8 cellular contexts compared by ENCODE assay signal in the genomic region with DNA sequence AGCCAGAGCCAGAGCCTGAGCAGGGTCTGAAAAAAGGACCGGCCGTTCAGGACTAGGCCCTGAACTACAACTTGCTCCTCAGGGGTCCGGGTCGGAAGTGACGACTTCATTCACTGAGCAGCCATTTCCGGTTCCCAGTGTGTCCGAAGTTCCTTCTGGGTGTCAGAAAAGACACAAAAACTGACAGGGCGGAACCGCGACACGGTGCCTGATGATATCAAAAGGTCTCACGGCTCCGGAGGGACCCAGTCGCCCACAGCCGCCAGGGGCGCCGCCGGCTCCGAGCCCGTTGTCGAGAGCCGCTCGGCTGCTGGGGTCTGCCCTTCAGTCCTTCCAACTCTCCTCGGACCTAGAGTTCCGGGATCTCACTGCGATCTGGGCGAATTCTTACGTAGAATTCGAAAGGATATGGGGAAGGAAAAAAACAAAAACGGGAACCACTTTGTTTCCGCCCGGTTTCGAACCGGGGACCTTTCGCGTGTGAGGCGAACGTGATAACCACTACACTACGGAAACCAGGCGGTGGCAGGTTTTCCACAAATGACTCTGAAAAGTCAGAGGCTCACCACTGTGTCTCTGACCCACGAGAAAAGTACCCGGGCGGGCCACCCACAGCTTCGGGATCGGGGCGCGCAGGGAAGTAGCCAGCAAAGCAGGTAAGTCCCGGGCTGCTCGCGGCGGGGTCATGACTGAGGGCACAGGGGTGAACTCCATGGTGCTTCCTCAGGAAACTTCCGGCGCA. TPM values are rescaled to one million over a fixed set of nuclear protein-coding genes. Genes with fewer than 3 reads are reported as not detected.
DNase-seq lines count a peak whose midpoint lies in the region; ATAC-seq and TF ChIP-seq lines count a peak whose summit lies in the region.

No MANE protein-coding gene starts in this region.

- H3K9me3 ChIP-seq in breast epithelium (no peaks in the 10 kb centered on the region), iPS-20b (ENCODE audit: insufficient read depth, low read depth, low read length) (no peaks in the 10 kb centered on the region)

- CTCF ChIA-PET in AG04449 (lab: Yijun Ruan, JAX) = interaction anchor here (1.1 kb wide), 1 partner anchor 9 kb away, joined by 4 read pairs; no protein-coding TSS in a partner anchor

- ATAC-seq in GM18868 (IDR thresholded peaks at IDR 0.05; ENCODE audit: unreplicated experiment) (peak; percentile 81), HG03103 (IDR thresholded peaks at IDR 0.05; ENCODE audit: low read depth, unreplicated experiment) (peak; percentile 55)

- H3K27me3 ChIP-seq in breast epithelium = no peaks in the 10 kb centered on the region
- peaks cover 10% of the 10 kb centered on the region for H3K27me3 ChIP-seq in iPS-20b (ENCODE audit: insufficient read depth, low read length)

- H3K27ac ChIP-seq in VCaP = peak overlapping the region; percentile 95
- H3K27ac ChIP-seq in breast epithelium = peak overlapping the region; percentile 98 to 100
- H3K27ac ChIP-seq in iPS-20b (ENCODE audit: low read length) = peak overlapping the region; percentile 63
- H3K27ac ChIP-seq in skin epidermis = peak overlapping the region; percentile 90 to 100 (median 99)

- H3K4me3 ChIP-seq in AG04449 (ENCODE audit: low read depth, low read length) (peak overlapping the region; percentile 92), breast epithelium (peak overlapping the region; percentile 66 to 88 (median 74)), iPS-20b (ENCODE audit: low read length) (peak overlapping the region; percentile 80), skin epidermis (peak overlapping the region; percentile 49 to 86 (median 70))

- no peaks in the 10 kb centered on the region for H3K4me1 ChIP-seq in breast epithelium
- no peaks in the 10 kb centered on the region for H3K4me1 ChIP-seq in iPS-20b (ENCODE audit: insufficient read depth, low read length)

- TF ChIP-seq CTCF in AG04449 (IDR thresholded peaks at IDR 0.05; ENCODE audit: insufficient read depth, low read length, missing control alignments) (peak; percentile 46), VCaP (conservative IDR thresholded peaks at IDR 0.05) (peak; percentile 67), breast epithelium (IDR thresholded peaks at IDR 0.05) (peak in 2 of 3 donors; percentile 42 to 47)

- DNase-seq in AG04449 (ENCODE audit: low read depth, low spot score) (peak; percentile 52), NCI-H2196 (lab: John Stamatoyannopoulos, UW; ENCODE audit: unreplicated experiment) (peak; percentile 76), breast epithelium (ENCODE audit: low spot score in 2 of 2) (peak; percentile 92 to 95)

- POLR2A ChIA-PET in AG04449 (lab: Yijun Ruan, JAX) = no interaction called here

- peak overlapping the region; percentile 87 for H3K9ac ChIP-seq in iPS-20b (ENCODE audit: low read depth, low read length)

- TF ChIP-seq POLR2A in breast epithelium (IDR thresholded peaks at IDR 0.05) = no peak

- intact Hi-C loops in breast epithelium (cut with DNase I; ENCODE audit: low total_unique reads) = no loop called here

- no peaks in the 10 kb centered on the region for H3K36me3 ChIP-seq in breast epithelium
- H3K36me3 ChIP-seq in iPS-20b (ENCODE audit: insufficient read depth, low read depth, low read length) = no peaks in the 10 kb centered on the region

RNA-seq across cellular contexts. Expression of gene CFAP126, which starts 31.8 kb away (rescaled TPM):
- under 1 TPM in 1 of 3 donors, not detected in 2; 0.66 TPM for total RNA-seq in breast epithelium

Comparison
In these comparisons a context has a peak if more than half of its experiments do, and no peak if none do; other contexts are left out.
1. Peak in every context shown above with its lines: DNase-seq, ATAC-seq, H3K4me3 ChIP-seq and H3K27ac ChIP-seq.